8 cellular contexts compared by ENCODE assay signal in genomic region chr19:38647368-38647965, GRCh38. TPM values are rescaled to one million over a fixed set of nuclear protein-coding genes. Genes with fewer than 3 reads are reported as not detected.
DNase-seq lines count a peak whose midpoint lies in the region; ATAC-seq, FAIRE-seq and TF ChIP-seq lines count a peak whose summit lies in the region.

TSS of gene ACTN4 (plus strand) at chr19:38647649. CDS start at chr19:38647746, 97 bp downstream.

- peaks cover 50% of the 10 kb centered on the region for H3K79me2 ChIP-seq in keratinocyte (ENCODE audit: control insufficient read depth, insufficient read depth, low read length)

- H3K36me3 ChIP-seq in keratinocyte (ENCODE audit: control insufficient read depth in 2 of 2, extremely low read depth in 1 of 2, insufficient read depth in 2 of 2, low read length in 2 of 2): no peaks in the 10 kb centered on the region

- no peak for FAIRE-seq in keratinocyte (lab: Jason Lieb, UNC)

- peak within 1 kb of the TSS; percentile 71 for H3K4me2 ChIP-seq in keratinocyte (ENCODE audit: control insufficient read depth, extremely low read depth, insufficient read depth, low read depth, low read length)

- H2AFZ ChIP-seq in keratinocyte (ENCODE audit: control insufficient read depth, low read length): peak within 1 kb of the TSS; percentile 49

- H3K9ac ChIP-seq in keratinocyte (ENCODE audit: control insufficient read depth, extremely low read depth, insufficient read depth, low read length): peak within 1 kb of the TSS; percentile 99

- ATAC-seq in GM19035 (IDR thresholded peaks at IDR 0.05; ENCODE audit: unreplicated experiment) (peak; percentile 90), HG03342 (IDR thresholded peaks at IDR 0.05; ENCODE audit: unreplicated experiment) (peak; percentile 84)

- H3K27ac ChIP-seq in keratinocyte (ENCODE audit: control insufficient read depth, insufficient read depth, low read length): peak within 1 kb of the TSS; percentile 98

- TF ChIP-seq CTCF in keratinocyte (optimal IDR thresholded peaks at IDR 0.05 in 1 of 3, IDR thresholded peaks at IDR 0.05 in 1 of 3, conservative IDR thresholded peaks at IDR 0.05 in 1 of 3; ENCODE audit: extremely low read depth in 1 of 3, insufficient read depth in 2 of 3, low read length in 3 of 3): no peak

- H3K9me3 ChIP-seq in keratinocyte (ENCODE audit: control insufficient read depth, low read depth, low read length): no peaks in the 10 kb centered on the region

- H3K9me1 ChIP-seq in keratinocyte (ENCODE audit: control insufficient read depth, extremely low read depth, insufficient read depth, low read length): no peaks in the 10 kb centered on the region

- peaks cover 9% of the 10 kb centered on the region for H4K20me1 ChIP-seq in keratinocyte (ENCODE audit: control insufficient read depth, extremely low read depth, insufficient read depth, low read length)

- DNase-seq in AG20443 (ENCODE audit: low spot score) (peak; percentile 99), NCI-H446 (lab: John Stamatoyannopoulos, UW) (peak; percentile 96 to 100), cerebellar cortex (ENCODE audit: low spot score) (peak; percentile 94), keratinocyte (ENCODE audit: low read depth, low spot score) (no peak)
- DNase-seq in activated CD4-positive, CD25-positive, alpha-beta regulatory T cell treated with anti-CD3 and anti-CD28 coated beads, Interleukin-2, amount 50 U/mL, for 72 hours: peak; percentile 100
- peak; percentile 99 to 100 (median 99) for DNase-seq in stimulated activated CD4-positive, alpha-beta T cell treated with anti-CD3 and anti-CD28 coated beads, Interleukin-12 subunit alpha, Interleukin-12 subunit beta, amount 100 ng/mL, for 48 hours (ENCODE audit: low read depth in 2 of 3, low spot score in 1 of 3)

- no peaks in the 10 kb centered on the region for H3K27me3 ChIP-seq in keratinocyte (ENCODE audit: control insufficient read depth, extremely low read depth, insufficient read depth, low read length)

- dilution Hi-C loops in keratinocyte (cut with MboI; ENCODE audit: extremely low pct_ligation_motif_present, low sequenced_read_pairs): no loop called here

- peaks cover 24% of the 10 kb centered on the region for H3K4me1 ChIP-seq in keratinocyte (ENCODE audit: control insufficient read depth, extremely low read depth, insufficient read depth, low read length)

- peak within 1 kb of the TSS; percentile 96 to 100 (median 98) for H3K4me3 ChIP-seq in keratinocyte (ENCODE audit: control insufficient read depth in 2 of 3, extremely low read depth in 1 of 3, insufficient read depth in 2 of 3, low read depth in 1 of 3, low read length in 3 of 3)

RNA-seq across cellular contexts. Expression of gene ACTN4, which starts in this region (rescaled TPM):
- 463 to 720 TPM (median 526 TPM) in 3 replicates for polyA plus RNA-seq in keratinocyte
- polyA plus RNA-seq in keratinocyte (2011; ENCODE audit: low read depth): 762 TPM
- polyA plus RNA-seq in keratinocyte (2011; cell fraction: cytosol; rRNA removed): 452 and 468 TPM in 2 replicates
- polyA plus RNA-seq in keratinocyte (2011; cell fraction: nucleus; rRNA removed): 1,020 and 1,377 TPM in 2 replicates
- 537 and 1,150 TPM in 2 replicates for polyA plus RNA-seq in keratinocyte (2012; ENCODE audit: low replicate concordance)
- polyA minus RNA-seq in keratinocyte: 417 to 1,584 TPM (median 501 TPM) in 3 replicates
- 376 TPM for polyA minus RNA-seq in keratinocyte (2011; cell fraction: cytosol; rRNA and poly(A)+ RNA removed)
- 400 and 697 TPM in 2 replicates for polyA minus RNA-seq in keratinocyte (2011; cell fraction: nucleus; rRNA and poly(A)+ RNA removed)
